Comparison of ENCODE assay signal across 16 cellular contexts in the genomic region with DNA sequence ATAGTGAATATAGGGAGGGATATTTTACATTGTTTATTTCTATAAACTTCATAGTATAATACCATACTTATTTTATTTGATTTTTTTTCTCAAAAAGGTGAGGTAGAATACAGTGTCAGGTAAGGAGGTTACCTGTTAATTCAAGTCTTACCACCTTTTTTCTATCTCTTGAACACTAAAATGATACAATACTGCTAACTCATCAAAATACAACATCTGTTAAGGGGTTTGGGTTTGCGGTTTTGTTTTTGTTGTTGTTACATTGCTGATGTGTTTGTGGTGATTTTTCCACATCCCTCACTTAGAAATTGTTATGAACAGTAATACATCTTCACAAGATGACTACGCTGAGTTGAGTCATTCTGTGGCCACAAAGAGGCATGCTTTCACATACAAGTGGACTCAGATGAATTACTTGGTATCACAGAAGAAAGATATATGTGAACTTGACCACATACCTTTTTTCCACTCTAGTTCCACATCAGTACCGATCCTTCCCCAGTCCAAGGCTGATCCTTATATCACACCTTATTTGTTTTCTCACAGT.
A peak's percentile ranks its signal among the peaks of the same experiment; 100 is the strongest.
DNase-seq lines count a peak whose midpoint lies in the region; ATAC-seq and TF ChIP-seq lines count a peak whose summit lies in the region.
"Had no signal": no experiment of that assay in that cellular context is flagged by ENCODE, and none has a peak within 500 bp of the region (broad histone marks: within the 10 kb centered on the region; RNA-seq: fewer than 3 reads in every experiment).

No MANE protein-coding gene starts in this region.

- H3K4me3 ChIP-seq in HFF-Myc (replicated peaks; ENCODE audit: low read depth, low read length) (no peak overlapping the region), adipocyte (ENCODE audit: low read length) (no peak overlapping the region)

- peak; percentile 89 for ATAC-seq in foreskin keratinocyte
- ATAC-seq in HG03432 (IDR thresholded peaks at IDR 0.05; ENCODE audit: unreplicated experiment), result no peak
- ATAC-seq in GM21723 (IDR thresholded peaks at IDR 0.05; ENCODE audit: unreplicated experiment), result no peak
- no peak for ATAC-seq in HG03520 (IDR thresholded peaks at IDR 0.05; ENCODE audit: unreplicated experiment)
- ATAC-seq: WTC11 had no signal

- H3K9ac ChIP-seq in adipocyte (ENCODE audit: low read length), result no peak overlapping the region

- H3K27ac ChIP-seq in foreskin keratinocyte, result no peak overlapping the region
- H3K27ac ChIP-seq: C4-2B had no signal

- H3K9me3 ChIP-seq in adipocyte (ENCODE audit: control insufficient read depth, low read length), result no peaks in the 10 kb centered on the region

- DNase-seq in AG09319 (ENCODE audit: extremely low read depth, low read depth) (peak; percentile 27), HFF-Myc (ENCODE audit: extremely low read depth, low read depth) (peak; percentile 41), adipocyte (ENCODE audit: low read depth) (peak; percentile 41), foreskin keratinocyte (peak; percentile 31 to 50), NCI-H1092 treated with DMSO at 0.1 percent for 48 hours (lab: John Stamatoyannopoulos, UW) (no peak)
- DNase-seq: anterior cingulate cortex; NCI-H1048; NCI-H446 treated with DMSO at 0.1 percent for 48 hours; posterior cingulate gyrus; Right ventricle myocardium superior; stimulated activated naive CD4-positive, alpha-beta T cell had no signal

- H3K4me1 ChIP-seq in adipocyte (ENCODE audit: control insufficient read depth, insufficient read depth, low read length) (no peaks in the 10 kb centered on the region), foreskin keratinocyte (peaks cover 5% of the 10 kb centered on the region)

- TF ChIP-seq CTCF in AG09319 (IDR thresholded peaks at IDR 0.05; ENCODE audit: low read depth, low read length) (no peak; the same call in 1 of the 2 replicates), HFF-Myc (IDR thresholded peaks at IDR 0.05; ENCODE audit: low read depth, low read length, missing control alignments) (no peak), foreskin keratinocyte (conservative IDR thresholded peaks at IDR 0.05) (no peak)

- no peaks in the 10 kb centered on the region for H3K36me3 ChIP-seq in adipocyte (ENCODE audit: control insufficient read depth, insufficient read depth, low read length, severe bottlenecking)

- H3K27me3 ChIP-seq in adipocyte (replicated peaks; ENCODE audit: control insufficient read depth, insufficient read depth, low read length), result no peaks in the 10 kb centered on the region
- peaks cover 31% of the 10 kb centered on the region for H3K27me3 ChIP-seq in foreskin keratinocyte
